1 cellular context compared by ENCODE assay signal in the genomic region with DNA sequence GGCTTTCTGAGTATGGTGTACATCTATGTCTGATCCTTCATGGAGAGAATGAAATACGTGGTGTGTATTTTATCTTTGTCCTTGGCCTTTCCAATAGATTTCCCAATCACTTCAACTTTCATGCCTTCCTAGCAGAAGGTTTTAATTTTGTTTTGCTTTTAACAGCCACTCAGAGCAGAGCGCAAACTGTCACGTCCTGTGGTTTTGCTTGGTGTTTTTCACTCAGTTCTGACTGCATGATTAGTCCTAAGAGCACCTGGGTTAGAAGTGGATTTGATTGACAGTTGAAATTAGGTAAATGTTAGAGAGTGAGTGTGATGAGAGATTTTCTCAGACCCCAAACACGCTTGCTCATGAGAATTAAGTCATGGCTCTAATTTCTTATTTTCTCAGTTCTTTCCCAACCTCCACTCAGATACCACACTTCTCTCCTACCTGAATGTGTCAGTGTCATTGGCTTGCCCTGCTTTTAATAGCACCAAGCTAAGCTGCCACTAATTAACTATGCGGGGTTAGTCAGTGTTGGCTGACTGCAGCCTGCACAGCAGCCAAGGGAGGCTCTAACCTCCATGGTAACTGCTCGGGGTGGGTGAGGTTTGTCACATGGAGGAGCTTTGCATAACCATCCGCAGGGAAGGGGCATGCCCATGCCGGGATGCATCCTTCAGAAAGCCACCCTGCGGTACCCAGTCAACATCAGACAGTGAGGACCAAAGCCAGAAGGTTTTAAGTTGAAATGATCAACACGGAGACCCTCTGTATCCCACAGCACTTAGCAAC.
TF ChIP-seq lines count a peak whose summit lies in the region.

No MANE protein-coding gene starts in this region.

TF ChIP-seq in GM23338, 12 proteins besides CTCF, POLR2A, EP300 and RAD21 (continued from another document):
- TF ChIP-seq, protein P1, sequence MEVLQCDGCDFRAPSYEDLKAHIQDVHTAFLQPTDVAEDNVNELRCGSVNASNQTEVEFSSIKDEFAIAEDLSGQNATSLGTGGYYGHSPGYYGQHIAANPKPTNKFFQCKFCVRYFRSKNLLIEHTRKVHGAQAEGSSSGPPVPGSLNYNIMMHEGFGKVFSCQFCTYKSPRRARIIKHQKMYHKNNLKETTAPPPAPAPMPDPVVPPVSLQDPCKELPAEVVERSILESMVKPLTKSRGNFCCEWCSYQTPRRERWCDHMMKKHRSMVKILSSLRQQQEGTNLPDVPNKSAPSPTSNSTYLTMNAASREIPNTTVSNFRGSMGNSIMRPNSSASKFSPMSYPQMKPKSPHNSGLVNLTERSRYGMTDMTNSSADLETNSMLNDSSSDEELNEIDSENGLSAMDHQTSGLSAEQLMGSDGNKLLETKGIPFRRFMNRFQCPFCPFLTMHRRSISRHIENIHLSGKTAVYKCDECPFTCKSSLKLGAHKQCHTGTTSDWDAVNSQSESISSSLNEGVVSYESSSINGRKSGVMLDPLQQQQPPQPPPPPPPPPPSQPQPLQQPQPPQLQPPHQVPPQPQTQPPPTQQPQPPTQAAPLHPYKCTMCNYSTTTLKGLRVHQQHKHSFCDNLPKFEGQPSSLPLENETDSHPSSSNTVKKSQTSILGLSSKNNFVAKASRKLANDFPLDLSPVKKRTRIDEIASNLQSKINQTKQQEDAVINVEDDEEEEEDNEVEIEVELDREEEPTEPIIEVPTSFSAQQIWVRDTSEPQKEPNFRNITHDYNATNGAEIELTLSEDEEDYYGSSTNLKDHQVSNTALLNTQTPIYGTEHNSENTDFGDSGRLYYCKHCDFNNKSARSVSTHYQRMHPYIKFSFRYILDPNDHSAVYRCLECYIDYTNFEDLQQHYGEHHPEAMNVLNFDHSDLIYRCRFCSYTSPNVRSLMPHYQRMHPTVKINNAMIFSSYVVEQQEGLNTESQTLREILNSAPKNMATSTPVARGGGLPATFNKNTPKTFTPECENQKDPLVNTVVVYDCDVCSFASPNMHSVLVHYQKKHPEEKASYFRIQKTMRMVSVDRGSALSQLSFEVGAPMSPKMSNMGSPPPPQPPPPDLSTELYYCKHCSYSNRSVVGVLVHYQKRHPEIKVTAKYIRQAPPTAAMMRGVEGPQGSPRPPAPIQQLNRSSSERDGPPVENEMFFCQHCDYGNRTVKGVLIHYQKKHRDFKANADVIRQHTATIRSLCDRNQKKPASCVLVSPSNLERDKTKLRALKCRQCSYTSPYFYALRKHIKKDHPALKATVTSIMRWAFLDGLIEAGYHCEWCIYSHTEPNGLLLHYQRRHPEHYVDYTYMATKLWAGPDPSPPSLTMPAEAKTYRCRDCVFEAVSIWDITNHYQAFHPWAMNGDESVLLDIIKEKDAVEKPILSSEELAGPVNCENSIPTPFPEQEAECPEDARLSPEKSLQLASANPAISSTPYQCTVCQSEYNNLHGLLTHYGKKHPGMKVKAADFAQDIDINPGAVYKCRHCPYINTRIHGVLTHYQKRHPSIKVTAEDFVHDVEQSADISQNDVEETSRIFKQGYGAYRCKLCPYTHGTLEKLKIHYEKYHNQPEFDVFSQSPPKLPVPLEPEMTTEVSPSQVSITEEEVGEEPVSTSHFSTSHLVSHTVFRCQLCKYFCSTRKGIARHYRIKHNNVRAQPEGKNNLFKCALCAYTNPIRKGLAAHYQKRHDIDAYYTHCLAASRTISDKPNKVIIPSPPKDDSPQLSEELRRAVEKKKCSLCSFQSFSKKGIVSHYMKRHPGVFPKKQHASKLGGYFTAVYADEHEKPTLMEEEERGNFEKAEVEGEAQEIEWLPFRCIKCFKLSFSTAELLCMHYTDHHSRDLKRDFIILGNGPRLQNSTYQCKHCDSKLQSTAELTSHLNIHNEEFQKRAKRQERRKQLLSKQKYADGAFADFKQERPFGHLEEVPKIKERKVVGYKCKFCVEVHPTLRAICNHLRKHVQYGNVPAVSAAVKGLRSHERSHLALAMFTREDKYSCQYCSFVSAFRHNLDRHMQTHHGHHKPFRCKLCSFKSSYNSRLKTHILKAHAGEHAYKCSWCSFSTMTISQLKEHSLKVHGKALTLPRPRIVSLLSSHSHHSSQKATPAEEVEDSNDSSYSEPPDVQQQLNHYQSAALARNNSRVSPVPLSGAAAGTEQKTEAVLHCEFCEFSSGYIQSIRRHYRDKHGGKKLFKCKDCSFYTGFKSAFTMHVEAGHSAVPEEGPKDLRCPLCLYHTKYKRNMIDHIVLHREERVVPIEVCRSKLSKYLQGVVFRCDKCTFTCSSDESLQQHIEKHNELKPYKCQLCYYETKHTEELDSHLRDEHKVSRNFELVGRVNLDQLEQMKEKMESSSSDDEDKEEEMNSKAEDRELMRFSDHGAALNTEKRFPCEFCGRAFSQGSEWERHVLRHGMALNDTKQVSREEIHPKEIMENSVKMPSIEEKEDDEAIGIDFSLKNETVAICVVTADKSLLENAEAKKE (CRISPR knock-in tag; IDR thresholded peaks at IDR 0.05) = no peak
- TF ChIP-seq JUNB (IDR thresholded peaks at IDR 0.05; ENCODE audit: unreplicated experiment) = no peak
- TF ChIP-seq ZNF114 (CRISPR knock-in tag; IDR thresholded peaks at IDR 0.05) = no peak
- no peak for TF ChIP-seq ZNF331 (CRISPR knock-in tag; IDR thresholded peaks at IDR 0.05; ENCODE audit: low read depth)
- no peak for TF ChIP-seq STAT1 (IDR thresholded peaks at IDR 0.05; ENCODE audit: unreplicated experiment)
- TF ChIP-seq CREB1 (CRISPR knock-in tag; IDR thresholded peaks at IDR 0.05; ENCODE audit: low read depth) = no peak
- TF ChIP-seq, protein P2, sequence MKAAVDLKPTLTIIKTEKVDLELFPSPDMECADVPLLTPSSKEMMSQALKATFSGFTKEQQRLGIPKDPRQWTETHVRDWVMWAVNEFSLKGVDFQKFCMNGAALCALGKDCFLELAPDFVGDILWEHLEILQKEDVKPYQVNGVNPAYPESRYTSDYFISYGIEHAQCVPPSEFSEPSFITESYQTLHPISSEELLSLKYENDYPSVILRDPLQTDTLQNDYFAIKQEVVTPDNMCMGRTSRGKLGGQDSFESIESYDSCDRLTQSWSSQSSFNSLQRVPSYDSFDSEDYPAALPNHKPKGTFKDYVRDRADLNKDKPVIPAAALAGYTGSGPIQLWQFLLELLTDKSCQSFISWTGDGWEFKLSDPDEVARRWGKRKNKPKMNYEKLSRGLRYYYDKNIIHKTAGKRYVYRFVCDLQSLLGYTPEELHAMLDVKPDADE (IDR thresholded peaks at IDR 0.05) = no peak
- TF ChIP-seq POLR2AphosphoS5 (IDR thresholded peaks at IDR 0.05; ENCODE audit: low read depth) = no peak
